ENCODE assay signal across 9 cellular contexts in genomic region chr11:66113132-66113856, GRCh38. TPM values are rescaled to one million over a fixed set of nuclear protein-coding genes. Genes with fewer than 3 reads are reported as not detected.
DNase-seq lines count a peak whose midpoint lies in the region; ATAC-seq and TF ChIP-seq lines count a peak whose summit lies in the region.
"Had no signal": no experiment of that assay in that cellular context is flagged by ENCODE, and none has a peak within 500 bp of the region (broad histone marks: within the 10 kb centered on the region; RNA-seq: fewer than 3 reads in every experiment).

No MANE protein-coding gene starts in this region.

- WGBS in smooth muscle cell (ENCODE audit: low lambda C conversion rate): 40% methylated on average over 4 of the region's 4 CpGs
- WGBS in endodermal cell (ENCODE audit: insufficient coverage in 1 of 2, insufficient read length in 1 of 2), 2 experiments: 96 to 100% methylated on average over 2 to 3 of the region's 4 CpGs

- H3K79me2 ChIP-seq in PC-3 (ENCODE audit: low read length) (peaks cover 72% of the 10 kb centered on the region), smooth muscle cell (ENCODE audit: low read depth) (peaks cover 90% of the 10 kb centered on the region)

- H3K36me3 ChIP-seq in PC-3 (ENCODE audit: low read depth, low read length) (no peaks in the 10 kb centered on the region), smooth muscle cell (ENCODE audit: low read depth) (no peaks in the 10 kb centered on the region), endodermal cell (ENCODE audit: control insufficient read depth, insufficient read depth, low read length) (no peaks in the 10 kb centered on the region)

- H3K9me3 ChIP-seq in PC-3 (ENCODE audit: low read length): no peaks in the 10 kb centered on the region
- no peaks in the 10 kb centered on the region for H3K9me3 ChIP-seq in smooth muscle cell (replicated peaks; ENCODE audit: low read depth)
- no peaks in the 10 kb centered on the region for H3K9me3 ChIP-seq in endodermal cell (ENCODE audit: control insufficient read depth, low read length)

- H3F3A ChIP-seq in PC-3 (ENCODE audit: low read length, unreplicated experiment) (peaks cover 18% of the 10 kb centered on the region), smooth muscle cell (ENCODE audit: low read depth) (peaks cover 38% of the 10 kb centered on the region)

- H3K27me3 ChIP-seq in PC-3 (ENCODE audit: low read length): no peaks in the 10 kb centered on the region
- no peaks in the 10 kb centered on the region for H3K27me3 ChIP-seq in smooth muscle cell (ENCODE audit: low read depth)
- no peaks in the 10 kb centered on the region for H3K27me3 ChIP-seq in endodermal cell (ENCODE audit: control insufficient read depth, insufficient read depth, low read length, poor library complexity, severe bottlenecking)

- H4K20me1 ChIP-seq in PC-3 (ENCODE audit: low read length) (no peaks in the 10 kb centered on the region), smooth muscle cell (ENCODE audit: low read depth) (no peaks in the 10 kb centered on the region)

- H3K4me3 Mint-ChIP-seq in T-helper 2 cell treated with Interferon-gamma antibody and Interleukin-4, amounts not matched to agents 5 μg/mL and 100 μg/mL, for 36 hours: peak overlapping the region; percentile 66
- H3K4me3 Mint-ChIP-seq in endothelial cell (ENCODE audit: unreplicated experiment) (no peak overlapping the region), endodermal cell (no peak overlapping the region)

- BruUV-seq in PC-3 (replicated peaks; lab: Mats Ljungman, UMichigan): TSS peak; percentile 36

- H3K36me3 Mint-ChIP-seq in T-helper 2 cell treated with Interferon-gamma antibody and Interleukin-4, amounts not matched to agents 5 μg/mL and 100 μg/mL, for 36 hours (ENCODE audit: low read depth): peaks cover 5% of the 10 kb centered on the region
- H3K36me3 Mint-ChIP-seq in endothelial cell (ENCODE audit: low read depth, unreplicated experiment) (no peaks in the 10 kb centered on the region), endodermal cell (ENCODE audit: low read depth) (no peaks in the 10 kb centered on the region)

- H3K27ac ChIP-seq in PC-3 (ENCODE audit: low read length) (peak overlapping the region; percentile 95), smooth muscle cell (ENCODE audit: low read depth) (peak overlapping the region; percentile 93), endodermal cell (ENCODE audit: low read depth, low read length) (no peak overlapping the region)

- no peak for TF ChIP-seq CTCF in PC-3 (conservative IDR thresholded peaks at IDR 0.05; ENCODE audit: low read depth, low read length)
- TF ChIP-seq CTCF in endothelial cell (IDR thresholded peaks at IDR 0.05; ENCODE audit: unreplicated experiment): no peak
- no peak for TF ChIP-seq CTCF in smooth muscle cell (IDR thresholded peaks at IDR 0.05; ENCODE audit: borderline replicate concordance, insufficient read depth, poor library complexity, severe bottlenecking)
- no peak for TF ChIP-seq CTCF in endodermal cell (conservative IDR thresholded peaks at IDR 0.05)

- CTCF ChIA-PET in PC-3 (lab: Charles Lee): no interaction called here

- peak overlapping the region; percentile 83 for H3K4me2 ChIP-seq in PC-3 (ENCODE audit: low read length)
- peak overlapping the region; percentile 72 for H3K4me2 ChIP-seq in smooth muscle cell

- intact Hi-C loops in PC-3 (cut with micrococcal nuclease): loop anchor here (5.0 kb wide), 1 partner anchor 41 kb away; the partner anchor contains the start of gene PACS1

- no peak for DNase-seq in T-helper 2 cell treated with Interferon-gamma antibody and Interleukin-4, amounts not matched to agents 5 μg/mL and 100 μg/mL, for 36 hours (ENCODE audit: low spot score)
- DNase-seq in T-helper 2 cell (no peak), PC-3 (peak; percentile 98), endothelial cell (ENCODE audit: low spot score) (no peak), smooth muscle cell (lab: John Stamatoyannopoulos, UW; ENCODE audit: unreplicated experiment) (no peak), endodermal cell (no peak), nucleus accumbens (lab: John Stamatoyannopoulos, UW) (no peak)
- DNase-seq: activated CD8-positive, alpha-beta memory T cell treated with anti-CD3 and anti-CD28 coated beads for 24 hours had no signal

- H3K9ac ChIP-seq in PC-3 (ENCODE audit: low read length) (peak overlapping the region; percentile 60), smooth muscle cell (ENCODE audit: low read depth) (peak overlapping the region; percentile 76), endodermal cell (ENCODE audit: extremely low read depth, low read length, poor library complexity, severe bottlenecking) (no peak overlapping the region)

- no peaks in the 10 kb centered on the region for H3K27me3 Mint-ChIP-seq in T-helper 2 cell treated with Interferon-gamma antibody and Interleukin-4, amounts not matched to agents 5 μg/mL and 100 μg/mL, for 36 hours (ENCODE audit: low read depth)
- peaks cover 5% of the 10 kb centered on the region for H3K27me3 Mint-ChIP-seq in endothelial cell (ENCODE audit: unreplicated experiment)
- no peaks in the 10 kb centered on the region for H3K27me3 Mint-ChIP-seq in endodermal cell (ENCODE audit: insufficient read depth)

- H3K4me1 Mint-ChIP-seq in T-helper 2 cell treated with Interferon-gamma antibody and Interleukin-4, amounts not matched to agents 5 μg/mL and 100 μg/mL, for 36 hours (ENCODE audit: low read depth): peaks cover 75% of the 10 kb centered on the region
- H3K4me1 Mint-ChIP-seq in endothelial cell (ENCODE audit: unreplicated experiment) (peaks cover 29% of the 10 kb centered on the region), endodermal cell (peaks cover 45% of the 10 kb centered on the region)

- H3K4me3 ChIP-seq in PC-3 (ENCODE audit: low read length): peak overlapping the region; percentile 54
- no peak overlapping the region for H3K4me3 ChIP-seq in smooth muscle cell
- H3K4me3 ChIP-seq in endodermal cell (ENCODE audit: low read length): no peak overlapping the region

- H3K4me1 ChIP-seq in PC-3 (ENCODE audit: insufficient read depth, low read length) (peaks cover 59% of the 10 kb centered on the region), smooth muscle cell (ENCODE audit: low read depth) (peaks cover 46% of the 10 kb centered on the region), endodermal cell (ENCODE audit: control insufficient read depth, insufficient read depth, low read length) (peaks cover 14% of the 10 kb centered on the region)

- H2AFZ ChIP-seq in PC-3 (ENCODE audit: low read length): 0 out of 2 replicates have a peak overlapping the region, but pooled peaks have one; percentile 2
- H2AFZ ChIP-seq in smooth muscle cell (ENCODE audit: low read depth): no peak overlapping the region

- no peaks in the 10 kb centered on the region for H3K9me3 Mint-ChIP-seq in T-helper 2 cell treated with Interferon-gamma antibody and Interleukin-4, amounts not matched to agents 5 μg/mL and 100 μg/mL, for 36 hours
- H3K9me3 Mint-ChIP-seq in endothelial cell (ENCODE audit: unreplicated experiment) (no peaks in the 10 kb centered on the region), endodermal cell (no peaks in the 10 kb centered on the region)

- ATAC-seq in PC-3 (peak; percentile 85), HG03097 (IDR thresholded peaks at IDR 0.05; ENCODE audit: low FRiP score, unreplicated experiment) (no peak)

- no peaks in the 10 kb centered on the region for H3K9me2 ChIP-seq in PC-3 (replicated peaks; ENCODE audit: low read length)

- POLR2A ChIA-PET in PC-3 (lab: Charles Lee; ENCODE audit: unreplicated experiment): interaction anchor here (0.5 kb wide), 1 partner anchor 43 kb away, joined by 3 read pairs; no protein-coding TSS in a partner anchor

- H3K27ac Mint-ChIP-seq in T-helper 2 cell treated with Interferon-gamma antibody and Interleukin-4, amounts not matched to agents 5 μg/mL and 100 μg/mL, for 36 hours: peak overlapping the region; percentile 74
- H3K27ac Mint-ChIP-seq in endothelial cell (ENCODE audit: unreplicated experiment) (peak overlapping the region; percentile 63), endodermal cell (no peak overlapping the region)

RNA-seq across cellular contexts. Expression of gene PACS1, which starts 43.2 kb away (rescaled TPM):
- 28.7 and 31.5 TPM in 2 replicates for total RNA-seq in PC-3 (2014; rRNA removed)
- 114 TPM for total RNA-seq in endothelial cell (ENCODE audit: unreplicated experiment)
- total RNA-seq in smooth muscle cell: 48.0 and 87.6 TPM in 2 replicates
- polyA plus RNA-seq in smooth muscle cell: 139 and 140 TPM in 2 replicates
- 10 to 100 TPM; 67.0 to 67.1 TPM for total RNA-seq in endodermal cell
- 33.7 TPM for polyA plus RNA-seq in endodermal cell (2013, experiment 1 of 2)
- polyA plus RNA-seq in endodermal cell (2013, experiment 2 of 2): 31.8 TPM
